Comparison of ENCODE assay signal across 9 cellular contexts in the genomic region with DNA sequence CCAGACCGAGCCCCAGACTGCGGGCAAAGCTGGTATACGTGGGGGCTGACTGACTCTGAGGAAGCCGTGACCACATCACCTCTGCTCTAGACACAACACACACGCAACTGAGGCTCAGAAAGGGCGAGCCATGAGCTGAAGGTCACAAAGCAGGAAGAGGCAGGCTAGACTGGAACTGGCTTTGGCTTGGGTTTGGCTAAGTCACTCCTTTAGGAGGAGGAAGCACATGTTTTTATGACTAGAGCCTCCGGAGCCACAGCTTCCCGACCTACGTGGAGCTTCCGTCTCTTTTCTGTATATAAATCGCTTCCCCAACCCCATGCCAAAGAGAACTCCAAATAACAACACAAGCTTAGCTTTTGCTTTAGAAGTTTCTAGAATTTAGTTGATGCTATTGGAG. TPM values are rescaled to one million over a fixed set of nuclear protein-coding genes. Genes with fewer than 3 reads are reported as not detected.
DNase-seq lines count a peak whose midpoint lies in the region; ATAC-seq and TF ChIP-seq lines count a peak whose summit lies in the region.
"Had no signal": no experiment of that assay in that cellular context is flagged by ENCODE, and none has a peak within 500 bp of the region (broad histone marks: within the 10 kb centered on the region; RNA-seq: fewer than 3 reads in every experiment).

No MANE protein-coding gene starts in this region.

- no peak overlapping the region; the same call in 1 of the 2 replicates for H2BK20ac ChIP-seq in IMR-90 (ENCODE audit: low read depth, low read length)

- H3K9me3 ChIP-seq in IMR-90 (ENCODE audit: control insufficient read depth, insufficient read depth, low read length) = no peaks in the 10 kb centered on the region

- H3K9ac ChIP-seq in IMR-90 (ENCODE audit: low read depth, low read length) = no peak overlapping the region

- dilution Hi-C loops in IMR-90 (cut with HindIII; ENCODE audit: low sequenced_read_pairs, unreplicated experiment) = no loop called here

- no peaks in the 10 kb centered on the region for H4K20me1 ChIP-seq in IMR-90 (ENCODE audit: insufficient read depth, low read length)

- peak overlapping the region; percentile 74 for H2AK9ac ChIP-seq in IMR-90 (replicated peaks; ENCODE audit: low read depth, low read length, poor library complexity)

- no peak for TF ChIP-seq POLR2A in IMR-90 (IDR thresholded peaks at IDR 0.05; ENCODE audit: low read depth, low read length)

- peaks cover 0 to 20% of the 10 kb centered on the region in 2 experiments; a peak in 3 of 4 replicates for H3K79me1 ChIP-seq in IMR-90 (ENCODE audit: low read depth in 1 of 2, low read length in 2 of 2)

- peak overlapping the region; percentile 40; the same call in 1 of the 2 replicates for H4K91ac ChIP-seq in IMR-90 (ENCODE audit: insufficient read depth, low read depth, low read length)

- no peak overlapping the region for H3K4me2 ChIP-seq in IMR-90 (ENCODE audit: low read depth, low read length)

- H2AFZ ChIP-seq in IMR-90 (replicated peaks; ENCODE audit: low read length, poor library complexity) = no peak overlapping the region

- no CpG with 5 or more reads among the region's 11 CpGs for WGBS in IMR-90 (ENCODE audit: extremely low coverage in 2 of 2, insufficient read length in 1 of 2), 2 experiments

- CTCF ChIA-PET in IMR-90 (lab: Yijun Ruan, JAX) = interaction anchor here (1.9 kb wide), 1 partner anchor 63 kb away, joined by 7 read pairs; no protein-coding TSS in a partner anchor

- H3K4ac ChIP-seq in IMR-90 (ENCODE audit: low read depth, low read length) = peak overlapping the region; percentile 36

- no peak overlapping the region for H3K18ac ChIP-seq in IMR-90 (ENCODE audit: low read depth, low read length)

- H4K5ac ChIP-seq in IMR-90 (ENCODE audit: low read depth, low read length) = no peak overlapping the region

- H2BK15ac ChIP-seq in IMR-90 (ENCODE audit: low read depth, low read length) = 0 out of 3 replicates have a peak overlapping the region, but pooled peaks have one; percentile 26

- intact Hi-C loops in IMR-90 (cut with micrococcal nuclease) = no loop called here

- in situ Hi-C loops in IMR-90 (cut with MboI; ENCODE audit: low sequenced_read_pairs) = no loop called here

- no peak overlapping the region for H2BK5ac ChIP-seq in IMR-90 (ENCODE audit: low read depth, low read length, poor library complexity, severe bottlenecking)

- no peak overlapping the region for H4K8ac ChIP-seq in IMR-90 (ENCODE audit: low read depth in 2 of 2, low read length in 2 of 2)

- TF ChIP-seq CTCF in IMR-90 (conservative IDR thresholded peaks at IDR 0.05; ENCODE audit: low read depth, low read length) (no peak), fibroblast of villous mesenchyme (IDR thresholded peaks at IDR 0.05; ENCODE audit: insufficient read depth, low read depth, low read length) (no peak)

- no peaks in the 10 kb centered on the region for H3K27me3 ChIP-seq in IMR-90 (ENCODE audit: control insufficient read depth, insufficient read depth, low read length)

- H2AK5ac ChIP-seq in IMR-90 (ENCODE audit: low read depth, low read length) = peak overlapping the region; percentile 84

- H3K36me3 ChIP-seq in IMR-90 (ENCODE audit: control insufficient read depth, insufficient read depth, low read length) = no peaks in the 10 kb centered on the region

- H3K27ac ChIP-seq in IMR-90 (ENCODE audit: insufficient read depth, low read length) = no peak overlapping the region
- peak overlapping the region in 20 of 21 experiments; percentile 27 to 97 (median 74) for H3K27ac ChIP-seq in skin epidermis

- no peak overlapping the region for H3K56ac ChIP-seq in IMR-90 (ENCODE audit: extremely low read depth, insufficient read depth, low read length)

- DNase-seq in IMR-90 (no peak), fibroblast of villous mesenchyme (ENCODE audit: low read depth) (peak; percentile 61), DMS79 treated with DMSO at 0.1 percent for 48 hours (lab: John Stamatoyannopoulos, UW) (no peak), RKO (ENCODE audit: low spot score) (no peak), NCI-H1436 treated with DMSO at 0.1 percent for 48 hours (lab: John Stamatoyannopoulos, UW) (no peak)
- peak; percentile 33 for DNase-seq in activated CD8-positive, alpha-beta memory T cell treated with anti-CD3 and anti-CD28 coated beads, Interleukin-2, amount 50 U/mL, for 1 hour (ENCODE audit: extremely low read depth)
- DNase-seq: NCI-H1105 treated with DMSO at 0.1 percent for 48 hours had no signal

- no peak overlapping the region for H3K14ac ChIP-seq in IMR-90 (replicated peaks; ENCODE audit: low read depth, low read length)

- TF ChIP-seq RAD21 in IMR-90 (IDR thresholded peaks at IDR 0.05; ENCODE audit: low read length) = no peak

- H3K9me1 ChIP-seq in IMR-90 (ENCODE audit: insufficient read depth, low read length) = peaks cover 10% of the 10 kb centered on the region; the same call in 1 of the 2 replicates

- peak overlapping the region; percentile 54; the same call in 1 of the 2 replicates for H2BK120ac ChIP-seq in IMR-90 (ENCODE audit: low read depth, low read length)

- BruUV-seq in IMR-90 (replicated peaks; lab: Mats Ljungman, UMichigan) = no TSS peak

- H3K4me1 ChIP-seq in IMR-90 (ENCODE audit: control insufficient read depth, insufficient read depth, low read length) = peaks cover 23% of the 10 kb centered on the region

- POLR2A ChIA-PET in IMR-90 (lab: Charles Lee; ENCODE audit: unreplicated experiment) = no interaction called here

- H3K4me3 ChIP-seq in IMR-90 (ENCODE audit: insufficient read depth, low read depth, low read length) (no peak overlapping the region), fibroblast of villous mesenchyme (ENCODE audit: low read depth, low read length) (no peak overlapping the region), skin epidermis (no peak overlapping the region)

- ATAC-seq in IMR-90 (ENCODE audit: low read depth) = no peak
- ATAC-seq in GM19023 (IDR thresholded peaks at IDR 0.05; ENCODE audit: unreplicated experiment) = no peak

- H3K23ac ChIP-seq in IMR-90 (ENCODE audit: low read depth, low read length) = no peak overlapping the region

TF ChIP-seq in IMR-90, 13 proteins besides CTCF, POLR2A, EP300 and RAD21:
- TF ChIP-seq SMC3 (IDR thresholded peaks at IDR 0.05; ENCODE audit: low read depth, low read length) (no peak), MAZ (IDR thresholded peaks at IDR 0.05; ENCODE audit: borderline replicate concordance, low read depth, low read length) (no peak), BHLHE40 (IDR thresholded peaks at IDR 0.05; ENCODE audit: low read depth, low read length) (no peak), MAFK (IDR thresholded peaks at IDR 0.05; ENCODE audit: low read depth, low read length) (no peak), RFX5 (IDR thresholded peaks at IDR 0.05; ENCODE audit: low read depth, low read length) (no peak), MXI1 (IDR thresholded peaks at IDR 0.05; ENCODE audit: borderline replicate concordance, low read depth, low read length) (no peak), FOS (IDR thresholded peaks at IDR 0.05; ENCODE audit: low read depth, low read length) (no peak), RCOR1 (IDR thresholded peaks at IDR 0.05; ENCODE audit: insufficient replicate concordance, low read length) (no peak), CEBPB (IDR thresholded peaks at IDR 0.05; ENCODE audit: low read depth, low read length) (no peak), NFE2L2 (IDR thresholded peaks at IDR 0.05; ENCODE audit: low read depth, low read length) (no peak), CHD1 (IDR thresholded peaks at IDR 0.05; ENCODE audit: low read depth, low read length) (no peak)
- TF ChIP-seq, protein P1, sequence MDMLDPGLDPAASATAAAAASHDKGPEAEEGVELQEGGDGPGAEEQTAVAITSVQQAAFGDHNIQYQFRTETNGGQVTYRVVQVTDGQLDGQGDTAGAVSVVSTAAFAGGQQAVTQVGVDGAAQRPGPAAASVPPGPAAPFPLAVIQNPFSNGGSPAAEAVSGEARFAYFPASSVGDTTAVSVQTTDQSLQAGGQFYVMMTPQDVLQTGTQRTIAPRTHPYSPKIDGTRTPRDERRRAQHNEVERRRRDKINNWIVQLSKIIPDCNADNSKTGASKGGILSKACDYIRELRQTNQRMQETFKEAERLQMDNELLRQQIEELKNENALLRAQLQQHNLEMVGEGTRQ (IDR thresholded peaks at IDR 0.05; ENCODE audit: low read depth, low read length) = no peak
- TF ChIP-seq, protein P2, sequence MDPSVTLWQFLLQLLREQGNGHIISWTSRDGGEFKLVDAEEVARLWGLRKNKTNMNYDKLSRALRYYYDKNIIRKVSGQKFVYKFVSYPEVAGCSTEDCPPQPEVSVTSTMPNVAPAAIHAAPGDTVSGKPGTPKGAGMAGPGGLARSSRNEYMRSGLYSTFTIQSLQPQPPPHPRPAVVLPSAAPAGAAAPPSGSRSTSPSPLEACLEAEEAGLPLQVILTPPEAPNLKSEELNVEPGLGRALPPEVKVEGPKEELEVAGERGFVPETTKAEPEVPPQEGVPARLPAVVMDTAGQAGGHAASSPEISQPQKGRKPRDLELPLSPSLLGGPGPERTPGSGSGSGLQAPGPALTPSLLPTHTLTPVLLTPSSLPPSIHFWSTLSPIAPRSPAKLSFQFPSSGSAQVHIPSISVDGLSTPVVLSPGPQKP (IDR thresholded peaks at IDR 0.05; ENCODE audit: borderline replicate concordance, low read depth, low read length) = no peak

RNA-seq across cellular contexts. Expression of a gene that starts 48.0 kb away (rescaled TPM):
- total RNA-seq in IMR-90 (2012; rRNA removed) (2.2 and 2.5 TPM in 2 replicates), fibroblast of villous mesenchyme (4.5 and 6.5 TPM in 2 replicates)
- polyA plus RNA-seq in IMR-90 (2012; rRNA removed) = 4.9 and 5.6 TPM in 2 replicates
- polyA plus RNA-seq in IMR-90 (2012; cell fraction: cytosol; rRNA removed) = 3.9 and 6.2 TPM in 2 replicates
- 7.6 and 16.1 TPM in 2 replicates for polyA plus RNA-seq in IMR-90 (2012; cell fraction: nucleus; rRNA removed; ENCODE audit: low replicate concordance)

Comparison
In these comparisons a context has a peak if more than half of its experiments do, and no peak if none do; other contexts are left out.
1. DNase-seq: peak in activated CD8-positive, alpha-beta memory T cell treated with anti-CD3 and anti-CD28 coated beads, Interleukin-2, amount 50 U/mL, for 1 hour (single experiment) and fibroblast of villous mesenchyme (single experiment); none in IMR-90 (single experiment), DMS79 treated with DMSO at 0.1 percent for 48 hours (single experiment), RKO (single experiment) and NCI-H1436 treated with DMSO at 0.1 percent for 48 hours (single experiment).